Comparison of ENCODE assay signal across 1 cellular context in the genomic region with DNA sequence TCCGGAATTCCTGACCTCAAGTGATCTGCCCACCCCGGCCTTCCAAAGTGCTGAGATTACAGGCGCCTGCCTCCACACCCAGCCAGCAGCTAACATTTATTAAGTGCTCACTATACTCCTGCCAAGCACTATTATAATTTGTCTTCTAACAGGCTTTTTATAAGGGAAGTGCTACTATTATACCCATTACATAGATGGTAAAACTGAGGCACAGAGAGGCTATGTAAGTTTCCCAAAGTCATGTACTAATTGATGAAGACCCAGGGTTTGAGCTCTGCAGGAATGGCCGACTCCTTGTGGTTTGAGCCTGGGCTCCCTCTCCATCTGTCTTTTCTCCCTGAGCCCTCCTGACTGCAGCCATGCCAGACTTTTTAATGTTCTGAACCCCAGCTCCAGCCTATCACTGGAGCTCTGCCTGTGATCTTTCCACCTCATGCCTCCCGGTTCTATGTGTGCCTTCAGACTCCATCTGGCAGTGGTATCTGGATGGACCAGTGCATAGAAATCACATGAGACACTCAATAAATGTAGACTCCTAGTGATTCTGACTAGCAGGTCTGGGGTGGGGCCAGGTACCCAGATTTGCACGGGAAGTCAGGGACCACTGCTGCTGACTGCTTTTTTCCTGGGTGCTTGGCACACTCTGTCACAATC.
TF ChIP-seq lines count a peak whose summit lies in the region.

No MANE protein-coding gene starts in this region.

TF ChIP-seq in HEK293, 187 proteins besides CTCF, POLR2A, EP300 and RAD21 (continued from another document):
- TF ChIP-seq OVOL3 (tag by site-specific recombination; IDR thresholded peaks at IDR 0.05): no peak
